ENCODE assay signal across 10 cellular contexts in the genomic region with DNA sequence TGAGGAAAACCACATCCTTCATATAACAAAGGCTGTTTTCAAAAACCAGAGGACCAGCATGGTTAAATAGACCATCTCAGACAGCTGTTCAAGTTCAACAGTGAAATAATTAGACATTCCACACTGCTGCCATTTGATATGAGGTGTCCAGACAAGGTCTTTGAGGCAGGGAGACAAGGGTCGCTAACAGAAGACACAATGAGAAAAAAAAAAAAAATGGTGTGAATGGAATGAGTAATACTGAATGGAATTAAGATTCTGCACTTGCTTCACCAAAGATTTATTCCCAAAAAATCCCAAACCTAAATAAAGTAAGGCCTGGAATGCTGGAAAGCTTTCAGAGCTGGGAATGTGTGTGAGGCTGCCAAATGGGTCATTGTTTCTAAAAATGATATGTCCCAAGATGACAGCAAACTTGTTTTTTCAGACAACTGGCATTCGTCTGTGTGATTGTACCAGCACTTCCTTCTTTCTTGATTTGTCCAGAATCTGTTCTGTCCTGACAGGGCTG.
DNase-seq lines count a peak whose midpoint lies in the region; TF ChIP-seq lines count a peak whose summit lies in the region.
"Had no signal": no experiment of that assay in that cellular context is flagged by ENCODE, and none has a peak within 500 bp of the region (broad histone marks: within the 10 kb centered on the region; RNA-seq: fewer than 3 reads in every experiment).

No MANE protein-coding gene starts in this region.

- H3K79me2 ChIP-seq in osteoblast (ENCODE audit: insufficient read depth, low read length) = no peaks in the 10 kb centered on the region

- H3K4me3 Mint-ChIP-seq in chondrocyte (ENCODE audit: unreplicated experiment) (no peak overlapping the region), glutamatergic neuron (ENCODE audit: unreplicated experiment) (no peak overlapping the region)
- H3K4me3 Mint-ChIP-seq: activated CD4-positive, alpha-beta T cell treated with anti-CD3 and anti-CD28 coated beads, Interleukin-2, amount 10 ng/mL, durations not matched to agents 24 days and 14 days had no signal

- H3K4me1 Mint-ChIP-seq in chondrocyte (ENCODE audit: low read depth) = peaks cover 43% of the 10 kb centered on the region
- H3K4me1 Mint-ChIP-seq in glutamatergic neuron (ENCODE audit: low read depth, unreplicated experiment) = peaks cover 11% of the 10 kb centered on the region

- no peak overlapping the region for H2AFZ ChIP-seq in osteoblast (ENCODE audit: low read length)

- H3K27me3 ChIP-seq in osteoblast (ENCODE audit: insufficient read depth, low read length) = no peaks in the 10 kb centered on the region

- in situ Hi-C loops in KBM-7 (cut with MboI; ENCODE audit: low pct_unique_long_range_greater_than_20kb, low sequenced_read_pairs) = no loop called here

- H3K27ac Mint-ChIP-seq in chondrocyte (ENCODE audit: unreplicated experiment) = peak overlapping the region; percentile 72
- H3K27ac Mint-ChIP-seq in glutamatergic neuron (ENCODE audit: unreplicated experiment) = no peak overlapping the region
- H3K27ac Mint-ChIP-seq: activated CD4-positive, alpha-beta T cell treated with anti-CD3 and anti-CD28 coated beads, Interleukin-2, amount 10 ng/mL, durations not matched to agents 24 days and 14 days had no signal

- H3K36me3 ChIP-seq in osteoblast (ENCODE audit: insufficient read depth, low read length) = no peaks in the 10 kb centered on the region

- TF ChIP-seq CTCF in chondrocyte (IDR thresholded peaks at IDR 0.05) (no peak), osteoblast (IDR thresholded peaks at IDR 0.05; ENCODE audit: extremely low read depth, low read depth, low read length) (no peak), glutamatergic neuron (IDR thresholded peaks at IDR 0.05; ENCODE audit: partially characterized antibody, unreplicated experiment) (no peak)

- H3K36me3 Mint-ChIP-seq in chondrocyte (ENCODE audit: low read depth) = no peaks in the 10 kb centered on the region
- H3K36me3 Mint-ChIP-seq in glutamatergic neuron (ENCODE audit: unreplicated experiment) = no peaks in the 10 kb centered on the region

- H3K4me1 ChIP-seq in osteoblast (ENCODE audit: insufficient read depth, low read length) = peaks cover 12% of the 10 kb centered on the region

- H3K9me3 Mint-ChIP-seq in chondrocyte (ENCODE audit: low read depth) = no peaks in the 10 kb centered on the region
- peaks cover 1% of the 10 kb centered on the region for H3K9me3 Mint-ChIP-seq in glutamatergic neuron (ENCODE audit: unreplicated experiment)

- no peaks in the 10 kb centered on the region for H4K20me1 ChIP-seq in osteoblast (ENCODE audit: insufficient read depth, low read length)

- H3K4me2 ChIP-seq in osteoblast (ENCODE audit: insufficient read depth, low read length) = peak overlapping the region; percentile 10

- no peak overlapping the region for H3K4me3 ChIP-seq in osteoblast (ENCODE audit: insufficient read depth, low read length)

- H3K9me3 ChIP-seq in osteoblast (ENCODE audit: low read depth, low read length) = no peaks in the 10 kb centered on the region

- DNase-seq in NCI-H146 (lab: John Stamatoyannopoulos, UW) (peak; percentile 4), NCI-H146 treated with DMSO at 0.1 percent for 48 hours (lab: John Stamatoyannopoulos, UW; ENCODE audit: unreplicated experiment) (no peak), KBM-7 (peak; percentile 42), chondrocyte (ENCODE audit: low spot score) (no peak), osteoblast (ENCODE audit: insufficient read length, low spot score, missing footprints) (peak; percentile 75), NCI-H82 (lab: John Stamatoyannopoulos, UW) (no peak), middle frontal gyrus (ENCODE audit: extremely low spot score, low spot score) (no peak), glutamatergic neuron (no peak)
- DNase-seq: activated CD4-positive, alpha-beta T cell treated with anti-CD3 and anti-CD28 coated beads, Interleukin-2, amount 10 ng/mL, durations not matched to agents 24 days and 14 days; central memory CD4-positive, alpha-beta T cell had no signal

- H3K27me3 Mint-ChIP-seq in chondrocyte (ENCODE audit: low read depth) = no peaks in the 10 kb centered on the region
- H3K27me3 Mint-ChIP-seq in glutamatergic neuron (ENCODE audit: unreplicated experiment) = peaks cover 3% of the 10 kb centered on the region
- H3K27me3 Mint-ChIP-seq: activated CD4-positive, alpha-beta T cell treated with anti-CD3 and anti-CD28 coated beads, Interleukin-2, amount 10 ng/mL, durations not matched to agents 24 days and 14 days had no signal

- no peak overlapping the region for H3K27ac ChIP-seq in osteoblast (ENCODE audit: low read depth, low read length)

Comparison
In these comparisons a context has a peak if more than half of its experiments do, and no peak if none do; other contexts are left out.
1. DNase-seq: peak in NCI-H146 (single experiment), KBM-7 (single experiment) and osteoblast (single experiment); none in NCI-H146 treated with DMSO at 0.1 percent for 48 hours (single experiment), chondrocyte (single experiment), NCI-H82 (single experiment), middle frontal gyrus (single experiment) and glutamatergic neuron (single experiment).